ENCODE assay signal across 13 cellular contexts in genomic region chr15:73573572-73573971, GRCh38. TPM values are rescaled to one million over a fixed set of nuclear protein-coding genes. Genes with fewer than 3 reads are reported as not detected.
DNase-seq lines count a peak whose midpoint lies in the region; ATAC-seq and TF ChIP-seq lines count a peak whose summit lies in the region.
"Had no signal": no experiment of that assay in that cellular context is flagged by ENCODE, and none has a peak within 500 bp of the region (broad histone marks: within the 10 kb centered on the region; RNA-seq: fewer than 3 reads in every experiment).

No MANE protein-coding gene starts in this region.

- no peak overlapping the region for H3K4ac ChIP-seq in mesenchymal stem cell (ENCODE audit: low read depth in 1 of 2, low read length in 2 of 2)

- H3K23ac ChIP-seq in mesenchymal stem cell (ENCODE audit: low read length in 2 of 2) = no peak overlapping the region

- peaks cover 89% of the 10 kb centered on the region for H3K36me3 Mint-ChIP-seq in CD4-positive, alpha-beta T cell (ENCODE audit: low read depth)

- H3K18ac ChIP-seq in mesenchymal stem cell (ENCODE audit: low read depth in 1 of 2, low read length in 2 of 2) = no peak overlapping the region

- 30 to 36% methylated on average over 9 of the region's 9 CpGs for WGBS in esophagus squamous epithelium, 2 donors
- whole genome bisulfite sequencing in mesenchymal stem cell = 87% methylated on average over 9 of the region's 9 CpGs

- no peak overlapping the region for H2BK5ac ChIP-seq in mesenchymal stem cell (ENCODE audit: low read depth, low read length, poor library complexity, severe bottlenecking)

- H3K9me3 ChIP-seq in esophagus squamous epithelium (no peaks in the 10 kb centered on the region), mesenchymal stem cell (ENCODE audit: control insufficient read depth, low read length) (no peaks in the 10 kb centered on the region)
- no peaks in the 10 kb centered on the region for H3K9me3 ChIP-seq in CD4-positive, alpha-beta T cell (ENCODE audit: control insufficient read depth, low read length)

- DNase-seq in AG08395 (ENCODE audit: low spot score) (peak; percentile 12), NCI-H510A treated with DMSO at 0.1 percent for 48 hours (lab: John Stamatoyannopoulos, UW) (peak; percentile 36), esophagus squamous epithelium (lab: John Stamatoyannopoulos, UW) (no peak), mesenchymal stem cell (peak; percentile 60), HK-2 (ENCODE audit: unreplicated experiment) (no peak), NCI-H146 (lab: John Stamatoyannopoulos, UW) (no peak)
- DNase-seq in CD4-positive, alpha-beta T cell = no peak
- DNase-seq: activated effector memory CD4-positive, alpha-beta T cell treated with Interleukin-2 at 50 U/mL for 16 hours; NCI-H1105; OCI-M1 had no signal

- H3K27ac ChIP-seq in esophagus squamous epithelium (peak overlapping the region in 3 of 4 donors; percentile 19 to 91 (median 85)), mesenchymal stem cell (ENCODE audit: low read length, poor library complexity, severe bottlenecking) (no peak overlapping the region)
- no peak overlapping the region for H3K27ac ChIP-seq in CD4-positive, alpha-beta T cell (ENCODE audit: low read depth, low read length)
- H3K27ac ChIP-seq: C4-2B had no signal

- H3K9me3 Mint-ChIP-seq in CD4-positive, alpha-beta T cell = no peaks in the 10 kb centered on the region
- H3K9me3 Mint-ChIP-seq: type B pancreatic cell had no signal

- no peak for ATAC-seq in GM18517 (IDR thresholded peaks at IDR 0.05; ENCODE audit: unreplicated experiment)
- ATAC-seq in CD4-positive, alpha-beta T cell (ENCODE audit: poor library complexity) = no peak

- H2BK120ac ChIP-seq in mesenchymal stem cell (ENCODE audit: low read depth, low read length) = no peak overlapping the region

- H2AFZ ChIP-seq in mesenchymal stem cell (ENCODE audit: low read depth, low read length) = no peak overlapping the region

- H3K27ac Mint-ChIP-seq in CD4-positive, alpha-beta T cell = no peak overlapping the region
- H3K27ac Mint-ChIP-seq: type B pancreatic cell had no signal

- H3K4me3 Mint-ChIP-seq in CD4-positive, alpha-beta T cell = no peak overlapping the region
- H3K4me3 Mint-ChIP-seq: type B pancreatic cell had no signal

- peaks cover 0 to 74% (median 22%) of the 10 kb centered on the region in 3 donors for H3K4me1 ChIP-seq in esophagus squamous epithelium
- H3K4me1 ChIP-seq in mesenchymal stem cell (ENCODE audit: control insufficient read depth, insufficient read depth, low read depth, low read length) = peaks cover 24% of the 10 kb centered on the region

- H2AK5ac ChIP-seq in mesenchymal stem cell (ENCODE audit: low read length, severe bottlenecking) = peak overlapping the region; percentile 20

- TF ChIP-seq CTCF in esophagus squamous epithelium (IDR thresholded peaks at IDR 0.05) = no peak
- TF ChIP-seq CTCF in CD4-positive, alpha-beta T cell (IDR thresholded peaks at IDR 0.05) = no peak

- H3K4me3 ChIP-seq in esophagus squamous epithelium (no peak overlapping the region), mesenchymal stem cell (ENCODE audit: insufficient read depth in 1 of 2, low read depth in 1 of 2, low read length in 2 of 2) (no peak overlapping the region)

- CTCF ChIA-PET in CD4-positive, alpha-beta T cell (lab: Charles Lee) = no interaction called here

- no peak overlapping the region for H2BK15ac ChIP-seq in mesenchymal stem cell (ENCODE audit: low read depth, poor library complexity, severe bottlenecking)

- H3K36me3 ChIP-seq in esophagus squamous epithelium (peaks cover 16 to 61% (median 20%) of the 10 kb centered on the region in 3 donors), mesenchymal stem cell (ENCODE audit: control insufficient read depth in 1 of 2, insufficient read depth in 2 of 2, low read depth in 1 of 2, low read length in 2 of 2) (peaks cover 23 to 89% of the 10 kb centered on the region in 2 experiments)

- no peak overlapping the region for H3K9ac ChIP-seq in mesenchymal stem cell (ENCODE audit: low read length)

- TF ChIP-seq POLR2A in esophagus squamous epithelium (IDR thresholded peaks at IDR 0.05) = no peak

- no peak overlapping the region for H3K14ac ChIP-seq in mesenchymal stem cell (ENCODE audit: low read length in 2 of 2)

- H3K27me3 ChIP-seq in esophagus squamous epithelium (no peaks in the 10 kb centered on the region), mesenchymal stem cell (ENCODE audit: control insufficient read depth in 1 of 2, insufficient read depth in 1 of 2, low read length in 2 of 2) (no peaks in the 10 kb centered on the region)
- H3K27me3 ChIP-seq in CD4-positive, alpha-beta T cell (ENCODE audit: control insufficient read depth, insufficient read depth, low read length) = no peaks in the 10 kb centered on the region

- intact Hi-C loops in esophagus squamous epithelium (cut with DNase I) = no loop called here
- intact Hi-C loops in CD4-positive, alpha-beta T cell (cut with DNase I, micrococcal nuclease) = no loop called here

- POLR2A ChIA-PET in CD4-positive, alpha-beta T cell (lab: Charles Lee) = no interaction called here

- H4K8ac ChIP-seq in mesenchymal stem cell (ENCODE audit: low read length) = no peak overlapping the region

- H3K4me1 Mint-ChIP-seq in CD4-positive, alpha-beta T cell (ENCODE audit: low read depth) = no peaks in the 10 kb centered on the region

- no peak overlapping the region for H3K4me2 ChIP-seq in mesenchymal stem cell (ENCODE audit: low read length, poor library complexity, severe bottlenecking)

- no peak overlapping the region for H4K91ac ChIP-seq in mesenchymal stem cell (ENCODE audit: low read length)

- H2BK12ac ChIP-seq in mesenchymal stem cell (ENCODE audit: low read length in 2 of 2) = no peak overlapping the region

- peaks cover 25% of the 10 kb centered on the region for H3K79me1 ChIP-seq in mesenchymal stem cell (replicated peaks; ENCODE audit: low read length, poor library complexity, severe bottlenecking)

- no peaks in the 10 kb centered on the region for H3K27me3 Mint-ChIP-seq in CD4-positive, alpha-beta T cell
- H3K27me3 Mint-ChIP-seq: type B pancreatic cell had no signal

RNA-seq across cellular contexts. Expression of gene NPTN, which starts 59.6 kb away (rescaled TPM):
- 100 to 1,000 TPM in 1 of 4 donors, 10 to 100 TPM in 3; 81.6 to 125 (median 92.4) TPM for total RNA-seq in esophagus squamous epithelium
- 177 TPM for polyA plus RNA-seq in mesenchymal stem cell (2013, experiment 1 of 2)
- 174 TPM for polyA plus RNA-seq in mesenchymal stem cell (2013, experiment 2 of 2)
- 10 to 100 TPM in 1 of 2 experiments, 1 to 10 TPM in 1; 9.3 to 13.5 TPM for total RNA-seq in CD4-positive, alpha-beta T cell

Comparison
In these comparisons a context has a peak if more than half of its experiments do, and no peak if none do; other contexts are left out.
1. DNase-seq: peak in AG08395 (single experiment), NCI-H510A treated with DMSO at 0.1 percent for 48 hours (single experiment) and mesenchymal stem cell (single experiment); none in esophagus squamous epithelium (single experiment), HK-2 (single experiment), CD4-positive, alpha-beta T cell (0 of 10) and NCI-H146 (single experiment).
2. H3K27ac ChIP-seq: peak in esophagus squamous epithelium (3 of 4); none in mesenchymal stem cell (single experiment) and CD4-positive, alpha-beta T cell (single experiment).
3. RNA of gene NPTN, which starts 59.6 kb away (total RNA-seq): 81.6 to 125 TPM in esophagus squamous epithelium; 9.3 to 13.5 TPM in CD4-positive, alpha-beta T cell; every median in the first group is over 4 times any median in the second.